8 cellular contexts compared by ENCODE assay signal in the genomic region with DNA sequence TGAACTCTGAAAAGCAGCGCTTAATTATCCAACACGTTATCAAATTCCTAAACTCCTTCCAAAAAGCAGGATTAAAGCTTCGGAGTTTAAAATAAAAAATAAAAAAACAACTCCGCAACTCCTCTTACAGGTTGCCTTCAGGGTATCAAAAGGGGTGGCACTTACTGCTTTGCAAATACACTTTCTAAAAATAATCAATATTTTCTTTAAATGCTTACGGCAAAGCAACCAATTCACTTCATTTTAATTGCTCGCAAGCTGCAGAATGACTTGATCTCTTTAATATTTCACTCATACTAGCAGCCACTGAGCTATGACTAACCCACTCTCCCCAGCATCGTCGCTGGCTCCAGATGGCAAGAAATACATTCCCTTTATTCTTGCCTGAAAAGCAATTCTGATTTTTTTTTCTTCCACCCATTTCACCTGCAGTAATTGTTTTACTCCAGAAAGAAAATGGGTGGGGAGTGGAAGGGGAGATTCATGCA. TPM values are rescaled to one million over a fixed set of nuclear protein-coding genes. Genes with fewer than 3 reads are reported as not detected.
DNase-seq lines count a peak whose midpoint lies in the region; ATAC-seq and TF ChIP-seq lines count a peak whose summit lies in the region.

No MANE protein-coding gene starts in this region.

- TF ChIP-seq POLR2A in body of pancreas (IDR thresholded peaks at IDR 0.05) (peak in 2 of 3 donors; percentile 9 to 25), tibial nerve (IDR thresholded peaks at IDR 0.05) (no peak)

- peaks cover 57% of the 10 kb centered on the region for H3K27me3 ChIP-seq in A673 (replicated peaks; ENCODE audit: insufficient read depth, low read depth, low read length, poor library complexity)
- no peaks in the 10 kb centered on the region for H3K27me3 ChIP-seq in body of pancreas
- H3K27me3 ChIP-seq in kidney epithelial cell (ENCODE audit: control insufficient read depth, insufficient read depth, low read length), result no peaks in the 10 kb centered on the region
- peaks cover 2 to 5% of the 10 kb centered on the region in 2 donors for H3K27me3 ChIP-seq in tibial nerve

- H3K9me3 ChIP-seq in A673 (ENCODE audit: low read depth, low read length, poor library complexity, severe bottlenecking) (no peaks in the 10 kb centered on the region), body of pancreas (no peaks in the 10 kb centered on the region), tibial nerve (no peaks in the 10 kb centered on the region)

- 8 to 11% methylated on average over 8 of the region's 8 CpGs for WGBS in body of pancreas, 2 donors
- WGBS in tibial nerve, 2 donors, result 38 to 47% methylated on average over 8 of the region's 8 CpGs

- TF ChIP-seq EP300 in tibial nerve (IDR thresholded peaks at IDR 0.05), result no peak

- ATAC-seq in body of pancreas (peak; percentile 45), GM21723 (IDR thresholded peaks at IDR 0.05; ENCODE audit: unreplicated experiment) (no peak)

- CTCF ChIA-PET in A673 (lab: Charles Lee), result interaction anchor here (0.6 kb wide), 1 partner anchor 309 kb away, joined by 4 read pairs; no protein-coding TSS in a partner anchor

- H3K27ac ChIP-seq in A673 (ENCODE audit: low read depth, low read length, poor library complexity, severe bottlenecking) (no peak overlapping the region), body of pancreas (peak overlapping the region in 3 of 4 donors; percentile 50 to 67 (median 61)), tibial nerve (peak overlapping the region in 2 of 4 donors; percentile 67 to 84)

- H3K4me1 ChIP-seq in A673 (ENCODE audit: insufficient read depth, low read length, poor library complexity, severe bottlenecking) (no peaks in the 10 kb centered on the region), body of pancreas (peaks cover 14% of the 10 kb centered on the region), tibial nerve (peaks cover 0 to 17% (median 9%) of the 10 kb centered on the region in 4 donors)

- no TSS peak for BruUV-seq in A673 (replicated peaks; lab: Mats Ljungman, UMichigan)

- POLR2A ChIA-PET in A673 (lab: Charles Lee; ENCODE audit: low non-redundant PET), result no interaction called here

- no peaks in the 10 kb centered on the region for H3K36me3 ChIP-seq in A673 (ENCODE audit: insufficient read depth, low read length, poor library complexity, severe bottlenecking)
- no peaks in the 10 kb centered on the region for H3K36me3 ChIP-seq in body of pancreas (replicated peaks in 1 of 2; ENCODE audit: insufficient read depth in 1 of 2, low read depth in 2 of 2)
- H3K36me3 ChIP-seq in kidney epithelial cell (ENCODE audit: control insufficient read depth, insufficient read depth, low read length), result no peaks in the 10 kb centered on the region
- H3K36me3 ChIP-seq in tibial nerve, result no peaks in the 10 kb centered on the region

- peak overlapping the region; percentile 44 for H3K4me3 ChIP-seq in A673 (ENCODE audit: low read depth, low read length, poor library complexity, severe bottlenecking)
- peak overlapping the region; percentile 65 to 73 for H3K4me3 ChIP-seq in body of pancreas
- H3K4me3 ChIP-seq in kidney epithelial cell (ENCODE audit: low read depth, low read length), result peak overlapping the region; percentile 72
- H3K4me3 ChIP-seq in tibial nerve, result peak overlapping the region; percentile 38 to 90 (median 74)

- intact Hi-C loops in A673 (cut with micrococcal nuclease; ENCODE audit: unreplicated experiment) (no loop called here), body of pancreas (cut with DNase I) (no loop called here)

- TF ChIP-seq CTCF in A673 (conservative IDR thresholded peaks at IDR 0.05; ENCODE audit: low read depth, low read length) (no peak), body of pancreas (IDR thresholded peaks at IDR 0.05) (no peak), kidney epithelial cell (IDR thresholded peaks at IDR 0.05; ENCODE audit: insufficient read depth, low read length, poor library complexity, severe bottlenecking) (no peak), tibial nerve (IDR thresholded peaks at IDR 0.05) (no peak)

- DNase-seq in A673 (ENCODE audit: low spot score) (no peak), HT-29 (ENCODE audit: low spot score) (peak; percentile 33), body of pancreas (peak in 2 of 4 donors; percentile 30 to 31), kidney epithelial cell (ENCODE audit: low read depth) (no peak), tibial nerve (ENCODE audit: low spot score in 2 of 2) (no peak)
- no peak for DNase-seq in stimulated activated naive CD4-positive, alpha-beta T cell treated with Interleukin-2 at 50 U/mL for 16 hours (lab: John Stamatoyannopoulos, UW)
- no peak for DNase-seq in effector CD4-positive, alpha-beta T cell

RNA-seq across cellular contexts. Expression of gene FHIP2A, which starts 54.4 kb away (rescaled TPM):
- total RNA-seq in A673 (2021) (14.0 and 14.4 TPM in 2 replicates), body of pancreas (10 to 100 TPM; 14.8 to 19.8 TPM), kidney epithelial cell (16.3 and 17.2 TPM in 2 replicates), tibial nerve (10 to 100 TPM; 35.4 to 68.8 (median 58.0) TPM)
- 1.6 and 3.0 TPM in 2 replicates for total RNA-seq in HT-29 (2014; rRNA removed; shearing (Covaris generic))

Comparison
In these comparisons a context has a peak if more than half of its experiments do, and no peak if none do; other contexts are left out.
1. POLR2A ChIP-seq: peak in body of pancreas (2 of 3); none in tibial nerve (0 of 2).
2. Peak in every context shown above with its lines, with median percentiles within 50 percentile points of each other: H3K4me3 ChIP-seq.